ENCODE assay signal across 23 cellular contexts in the genomic region with DNA sequence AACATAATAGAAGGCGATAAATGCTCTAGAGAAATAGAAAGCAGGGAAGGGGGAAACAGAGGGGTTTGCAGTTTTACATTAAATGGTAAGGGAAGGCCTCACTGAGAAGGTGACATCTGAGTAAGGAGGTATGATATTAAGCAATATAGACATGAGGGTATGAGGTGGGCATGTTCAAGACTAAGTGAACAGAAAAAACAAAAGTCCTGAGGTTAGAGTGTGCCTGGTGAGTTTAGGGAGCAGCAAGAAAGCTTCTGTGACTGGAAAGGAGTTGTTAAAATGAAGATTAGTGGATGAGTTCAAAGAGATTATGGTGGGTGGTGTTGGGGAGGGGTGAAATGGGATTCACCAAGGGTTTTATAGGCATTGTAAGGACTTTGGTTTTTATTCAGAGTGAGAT. TPM values are rescaled to one million over a fixed set of nuclear protein-coding genes. Genes with fewer than 3 reads are reported as not detected.
DNase-seq lines count a peak whose midpoint lies in the region; ATAC-seq and FAIRE-seq lines count a peak whose summit lies in the region.
"Had no signal": no experiment of that assay in that cellular context is flagged by ENCODE, and none has a peak within 500 bp of the region (broad histone marks: within the 10 kb centered on the region; RNA-seq: fewer than 3 reads in every experiment).

No MANE protein-coding gene starts in this region.

- CTCF ChIA-PET in T-cell (lab: Charles Lee), result interaction anchor here in 1 of 2 donors (0.6 to 0.9 kb wide), 2 partner anchors 10 to 25 kb away, joined by 3 read pairs; no protein-coding TSS in a partner anchor

- ATAC-seq in stimulated activated naive CD8-positive, alpha-beta T cell treated with anti-CD3 and anti-CD28 coated beads, Interleukin-15, Interleukin-2, amounts not matched to agents 100 U/mL and 50 U/mL, for 24 hours, result no peak
- ATAC-seq in T-cell (replicated peaks in 1 of 4), result no peak
- no peak for ATAC-seq in memory B cell (ENCODE audit: low read depth)

- POLR2A ChIA-PET in T-cell (lab: Charles Lee), result interaction anchor here in 1 of 2 donors (0.9 kb wide), 1 partner anchor 26 kb away, joined by 3 read pairs; no protein-coding TSS in a partner anchor

- peaks cover 74% of the 10 kb centered on the region for H3K4me1 Mint-ChIP-seq in stimulated activated naive CD8-positive, alpha-beta T cell treated with anti-CD3 and anti-CD28 coated beads, Interleukin-15, Interleukin-2, amounts not matched to agents 100 ng/mL and 50 ng/mL, for 24 hours (ENCODE audit: low read depth)
- peaks cover 79% of the 10 kb centered on the region in 3 donors for H3K4me1 Mint-ChIP-seq in T-cell
- H3K4me1 Mint-ChIP-seq in memory B cell, result peaks cover 35% of the 10 kb centered on the region

- H3K27me3 Mint-ChIP-seq in stimulated activated naive CD8-positive, alpha-beta T cell treated with anti-CD3 and anti-CD28 coated beads, Interleukin-15, Interleukin-2, amounts not matched to agents 100 ng/mL and 50 ng/mL, for 24 hours, result no peaks in the 10 kb centered on the region
- H3K27me3 Mint-ChIP-seq in T-cell (no peaks in the 10 kb centered on the region), memory B cell (no peaks in the 10 kb centered on the region)
- H3K27me3 Mint-ChIP-seq: activated CD4-positive, alpha-beta T cell treated with anti-CD3 and anti-CD28 coated beads, Interleukin-2, amount 10 ng/mL, durations not matched to agents 7 days and 5 days had no signal

- peaks cover 4% of the 10 kb centered on the region for H3K9me3 Mint-ChIP-seq in stimulated activated naive CD8-positive, alpha-beta T cell treated with anti-CD3 and anti-CD28 coated beads, Interleukin-15, Interleukin-2, amounts not matched to agents 100 ng/mL and 50 ng/mL, for 24 hours
- H3K9me3 Mint-ChIP-seq in T-cell, result no peaks in the 10 kb centered on the region
- H3K9me3 Mint-ChIP-seq in memory B cell, result no peaks in the 10 kb centered on the region
- H3K9me3 Mint-ChIP-seq: activated CD4-positive, alpha-beta T cell treated with anti-CD3 and anti-CD28 coated beads, Interleukin-2, amount 10 ng/mL, durations not matched to agents 7 days and 5 days; CD14-positive monocyte; T-helper 2 cell treated with Interferon-gamma antibody and Interleukin-4, amounts not matched to agents 5 μg/mL and 100 μg/mL, for 36 hours had no signal

- no peak overlapping the region for H3K4me3 Mint-ChIP-seq in stimulated activated naive CD8-positive, alpha-beta T cell treated with anti-CD3 and anti-CD28 coated beads, Interleukin-15, Interleukin-2, amounts not matched to agents 100 ng/mL and 50 ng/mL, for 24 hours
- H3K4me3 Mint-ChIP-seq in T-cell (peak overlapping the region in 2 of 3 donors; percentile 34 to 41), memory B cell (no peak overlapping the region)
- H3K4me3 Mint-ChIP-seq: activated CD4-positive, alpha-beta T cell treated with anti-CD3 and anti-CD28 coated beads, Interleukin-2, amount 10 ng/mL, durations not matched to agents 7 days and 5 days; CD14-positive monocyte; T-helper 2 cell treated with Interferon-gamma antibody and Interleukin-4, amounts not matched to agents 5 μg/mL and 100 μg/mL, for 36 hours had no signal

- no peak for FAIRE-seq in frontal cortex (lab: Jason Lieb, UNC)
- FAIRE-seq: GM12892, kidney had no signal

- H3K36me3 Mint-ChIP-seq in stimulated activated naive CD8-positive, alpha-beta T cell treated with anti-CD3 and anti-CD28 coated beads, Interleukin-15, Interleukin-2, amounts not matched to agents 100 ng/mL and 50 ng/mL, for 24 hours (ENCODE audit: low read depth), result peaks cover 9% of the 10 kb centered on the region
- H3K36me3 Mint-ChIP-seq in T-cell, result peaks cover 12% of the 10 kb centered on the region
- peaks cover 12% of the 10 kb centered on the region for H3K36me3 Mint-ChIP-seq in memory B cell

- no peak for DNase-seq in stimulated activated naive CD8-positive, alpha-beta T cell treated with anti-CD3 and anti-CD28 coated beads, Interleukin-15, Interleukin-2, amounts not matched to agents 100 U/mL and 50 U/mL, for 24 hours
- DNase-seq in T-cell, result no peak
- DNase-seq in memory B cell (ENCODE audit: low spot score in 2 of 2), result no peak
- no peak for DNase-seq in islet precursor cell
- DNase-seq in NCI-H1092 treated with DMSO at 0.1 percent for 48 hours (lab: John Stamatoyannopoulos, UW), result no peak
- DNase-seq in frontal cortex (ENCODE audit: low spot score in 2 of 2), result no peak
- DNase-seq: activated CD4-positive, alpha-beta T cell treated with anti-CD3 and anti-CD28 coated beads, Interleukin-2, amount 10 ng/mL, durations not matched to agents 7 days and 5 days; activated CD8-positive, alpha-beta memory T cell treated with anti-CD3 and anti-CD28 coated beads, Interleukin-2, amount 50 U/mL, for 48 hours; activated gamma-delta T cell; amniotic stem cell; brain microvascular endothelial cell; Kasumi-1; kidney; midbrain; NCI-H1694; NCI-H510A; Right ventricle myocardium superior; stimulated activated CD4-positive, alpha-beta T cell treated with anti-CD3 and anti-CD28 coated beads, Interleukin-2, amount 100 ng/mL, for 24 hours; upper lobe of left lung had no signal

- H3K27ac Mint-ChIP-seq in stimulated activated naive CD8-positive, alpha-beta T cell treated with anti-CD3 and anti-CD28 coated beads, Interleukin-15, Interleukin-2, amounts not matched to agents 100 ng/mL and 50 ng/mL, for 24 hours, result peak overlapping the region; percentile 12
- H3K27ac Mint-ChIP-seq in T-cell (peak overlapping the region in 1 of 2 donors; percentile 24), memory B cell (peak overlapping the region; percentile 0)
- H3K27ac Mint-ChIP-seq: activated CD4-positive, alpha-beta T cell treated with anti-CD3 and anti-CD28 coated beads, Interleukin-2, amount 10 ng/mL, durations not matched to agents 7 days and 5 days; T-helper 2 cell treated with Interferon-gamma antibody and Interleukin-4, amounts not matched to agents 5 μg/mL and 100 μg/mL, for 36 hours had no signal

RNA-seq across cellular contexts. Expression of a gene that starts 8.6 kb away (rescaled TPM):
- 10 to 100 TPM; 44.2 to 50.6 (median 46.7) TPM for total RNA-seq in T-cell
- 15.5 TPM for total RNA-seq in frontal cortex

RNA-seq across cellular contexts. Expression of a gene that starts 51.2 kb away (rescaled TPM):
- total RNA-seq in T-cell, result 100 to 1,000 TPM; 100 to 153 (median 105) TPM
- total RNA-seq in frontal cortex, result 37.9 TPM

Comparison
In these comparisons a context has a peak if more than half of its experiments do, and no peak if none do; other contexts are left out.
1. H3K4me3 Mint-ChIP-seq: peak in T-cell (2 of 3); none in stimulated activated naive CD8-positive, alpha-beta T cell treated with anti-CD3 and anti-CD28 coated beads, Interleukin-15, Interleukin-2, amounts not matched to agents 100 ng/mL and 50 ng/mL, for 24 hours (single experiment) and memory B cell (single experiment).